ENCODE assay signal across 1 cellular context in the genomic region with DNA sequence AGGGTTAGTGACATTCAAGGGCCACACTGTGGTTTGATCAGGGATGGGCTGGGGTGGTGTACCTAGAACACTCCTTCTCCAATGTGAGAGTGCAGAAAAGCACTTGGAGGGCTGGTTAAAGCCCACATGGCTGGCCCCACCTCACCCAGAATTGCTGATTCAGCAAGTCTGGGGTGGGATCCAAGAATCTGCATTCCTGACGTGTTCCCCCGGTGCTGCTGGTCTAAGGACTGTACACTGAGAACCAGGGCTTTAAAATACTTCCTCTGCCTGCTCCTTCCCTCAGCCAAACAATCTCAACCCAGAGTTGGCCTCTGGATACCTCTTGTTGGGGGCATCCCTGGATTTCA.
TF ChIP-seq lines count a peak whose summit lies in the region.

No MANE protein-coding gene starts in this region.

TF ChIP-seq in IMR-90, 13 proteins besides CTCF, POLR2A, EP300 and RAD21:
- TF ChIP-seq MXI1 (IDR thresholded peaks at IDR 0.05; ENCODE audit: borderline replicate concordance, low read depth, low read length) (no peak), MAFK (IDR thresholded peaks at IDR 0.05; ENCODE audit: low read depth, low read length) (peak; percentile 98)
TF ChIP-seq in IMR-90: peak in this region for 1.
